ENCODE assay signal across 25 cellular contexts in the genomic region with DNA sequence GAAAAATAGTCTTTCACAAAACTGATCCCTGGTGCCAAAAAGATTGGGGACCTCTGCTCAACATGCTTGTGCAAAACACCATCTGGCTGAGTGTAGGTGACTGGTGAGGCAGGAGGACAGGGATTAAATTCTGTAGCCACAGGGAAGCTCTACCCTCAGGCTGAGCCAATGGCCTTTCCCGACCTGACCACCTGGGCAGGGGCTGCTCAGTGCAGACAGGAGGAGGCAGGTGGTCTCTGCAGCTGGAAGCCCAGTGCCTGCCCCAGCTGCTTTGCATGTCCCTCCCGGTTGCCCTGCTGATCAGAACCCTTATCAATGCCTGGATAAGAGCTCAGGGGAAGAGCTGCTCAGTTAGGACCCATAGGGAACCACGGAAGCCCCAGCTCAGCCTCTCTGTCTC.
"Had no signal": no experiment of that assay in that cellular context is flagged by ENCODE, and none has a peak within 500 bp of the region (broad histone marks: within the 10 kb centered on the region; RNA-seq: fewer than 3 reads in every experiment).

No MANE protein-coding gene starts in this region.

- H3K36me3 Mint-ChIP-seq: activated naive CD8-positive, alpha-beta T cell treated with anti-CD3 and anti-CD28 coated beads for 36 hours; immature natural killer cell; mesothelial cell of epicardium; naive thymus-derived CD8-positive, alpha-beta T cell had no signal

- H3K4me3 Mint-ChIP-seq: activated CD4-positive, alpha-beta T cell treated with anti-CD3 and anti-CD28 coated beads, Interleukin-2, amount 10 ng/mL, durations not matched to agents 7 days and 5 days; activated CD8-positive, alpha-beta T cell treated with anti-CD3 and anti-CD28 coated beads for 36 hours; activated naive CD8-positive, alpha-beta T cell treated with anti-CD3 and anti-CD28 coated beads for 36 hours; activated T-cell treated with anti-CD3 and anti-CD28 coated beads, Interleukin-2, amount 50 U/mL, for 4 hours; central memory CD8-positive, alpha-beta T cell; effector memory CD8-positive, alpha-beta T cell; immature natural killer cell; mesothelial cell of epicardium; naive thymus-derived CD8-positive, alpha-beta T cell had no signal

- H3K36me3 ChIP-seq: breast epithelium, esophagus muscularis mucosa, left ventricle myocardium inferior, ovary, right atrium auricular region, spleen, thoracic aorta, upper lobe of left lung had no signal

- H3K4me1 ChIP-seq: breast epithelium, esophagus muscularis mucosa, left ventricle myocardium inferior, psoas muscle, right atrium auricular region, spleen, upper lobe of left lung had no signal

- H3K27ac ChIP-seq: breast epithelium, esophagus muscularis mucosa, left ventricle myocardium inferior, ovary, psoas muscle, right atrium auricular region, spleen, thoracic aorta, upper lobe of left lung had no signal

- H3K27ac Mint-ChIP-seq: activated CD4-positive, alpha-beta T cell treated with anti-CD3 and anti-CD28 coated beads, Interleukin-2, amount 10 ng/mL, durations not matched to agents 7 days and 5 days; activated CD8-positive, alpha-beta T cell treated with anti-CD3 and anti-CD28 coated beads for 36 hours; activated naive CD8-positive, alpha-beta T cell treated with anti-CD3 and anti-CD28 coated beads for 36 hours; activated T-helper 2 cell treated with anti-CD3 and anti-CD28 coated beads, Interferon-gamma antibody, Interleukin-2, Interleukin-4, amounts not matched to agents 10 μg/mL and 5 μg/mL and 100 μg/mL, durations not matched to agents 14 hours and 24 hours and 36 hours; effector memory CD8-positive, alpha-beta T cell; immature natural killer cell; mesothelial cell of epicardium; naive thymus-derived CD8-positive, alpha-beta T cell had no signal

- ATAC-seq: activated CD8-positive, alpha-beta T cell treated with anti-CD3 and anti-CD28 coated beads for 36 hours; activated T-cell treated with anti-CD3 and anti-CD28 coated beads, Interleukin-2, amount 50 U/mL, for 4 hours; effector memory CD8-positive, alpha-beta T cell; naive thymus-derived CD8-positive, alpha-beta T cell; psoas muscle had no signal

- H3K9me3 ChIP-seq: breast epithelium, esophagus muscularis mucosa, left ventricle myocardium inferior, ovary, psoas muscle, right atrium auricular region, spleen, thoracic aorta, upper lobe of left lung had no signal

- H3K4me3 ChIP-seq: breast epithelium, esophagus muscularis mucosa, left ventricle myocardium inferior, ovary, psoas muscle, right atrium auricular region, spleen, thoracic aorta, upper lobe of left lung had no signal

- H3K9me3 Mint-ChIP-seq: activated CD4-positive, alpha-beta T cell treated with anti-CD3 and anti-CD28 coated beads, Interleukin-2, amount 10 ng/mL, durations not matched to agents 7 days and 5 days; activated CD8-positive, alpha-beta T cell treated with anti-CD3 and anti-CD28 coated beads for 36 hours; activated naive CD8-positive, alpha-beta T cell treated with anti-CD3 and anti-CD28 coated beads for 36 hours; activated T-cell treated with anti-CD3 and anti-CD28 coated beads, Interleukin-2, amount 50 U/mL, for 4 hours; activated T-helper 2 cell treated with anti-CD3 and anti-CD28 coated beads, Interferon-gamma antibody, Interleukin-2, Interleukin-4, amounts not matched to agents 10 μg/mL and 5 μg/mL and 100 μg/mL, durations not matched to agents 14 hours and 24 hours and 36 hours; central memory CD8-positive, alpha-beta T cell; effector memory CD8-positive, alpha-beta T cell; immature natural killer cell; mesothelial cell of epicardium; naive thymus-derived CD8-positive, alpha-beta T cell had no signal

- H3K4me1 Mint-ChIP-seq: activated CD4-positive, alpha-beta T cell treated with anti-CD3 and anti-CD28 coated beads, Interleukin-2, amount 10 ng/mL, durations not matched to agents 7 days and 5 days; activated naive CD8-positive, alpha-beta T cell treated with anti-CD3 and anti-CD28 coated beads for 36 hours; central memory CD8-positive, alpha-beta T cell; immature natural killer cell; mesothelial cell of epicardium; naive thymus-derived CD8-positive, alpha-beta T cell had no signal

- DNase-seq: activated CD4-positive, alpha-beta T cell treated with anti-CD3 and anti-CD28 coated beads, Interleukin-2, amount 10 ng/mL, durations not matched to agents 7 days and 5 days; activated CD4-positive, CD25-positive, alpha-beta regulatory T cell treated with anti-CD3 and anti-CD28 coated beads, Interleukin-2, amount 50 U/mL, for 72 hours; activated CD8-positive, alpha-beta T cell treated with anti-CD3 and anti-CD28 coated beads for 36 hours; activated naive CD4-positive, alpha-beta T cell treated with Interleukin-2 at 50 U/mL for 16 hours; activated naive CD8-positive, alpha-beta T cell treated with anti-CD3 and anti-CD28 coated beads for 36 hours; activated T-cell treated with anti-CD3 and anti-CD28 coated beads, Interleukin-2, amount 50 U/mL, for 4 hours; effector memory CD8-positive, alpha-beta T cell; immature natural killer cell; left ventricle myocardium inferior; naive thymus-derived CD8-positive, alpha-beta T cell; ovary; psoas muscle; spleen; stimulated activated CD4-positive, alpha-beta T cell treated with anti-CD3 and anti-CD28 coated beads, Interleukin-4, amount 100 ng/mL, for 1 hour; stimulated activated naive CD4-positive, alpha-beta T cell; SW 1271; T-helper 2 cell had no signal

- H3K27me3 ChIP-seq: breast epithelium, ovary, right atrium auricular region, upper lobe of left lung had no signal
